23 cellular contexts compared by ENCODE assay signal in genomic region chr13:84430015-84430414, GRCh38.
DNase-seq lines count a peak whose midpoint lies in the region; ATAC-seq and TF ChIP-seq lines count a peak whose summit lies in the region.
"Had no signal": no experiment of that assay in that cellular context is flagged by ENCODE, and none has a peak within 500 bp of the region (broad histone marks: within the 10 kb centered on the region; RNA-seq: fewer than 3 reads in every experiment).

No MANE protein-coding gene starts in this region.

- no peaks in the 10 kb centered on the region for H4K20me1 ChIP-seq in GM23248 (ENCODE audit: insufficient read depth)
- no peaks in the 10 kb centered on the region for H4K20me1 ChIP-seq in SK-N-SH (ENCODE audit: insufficient read depth)

- H3K36me3 ChIP-seq in GM23248 (ENCODE audit: low read depth) (no peaks in the 10 kb centered on the region), SK-N-SH (replicated peaks in 1 of 2; ENCODE audit: control insufficient read depth in 1 of 2, insufficient read depth in 2 of 2, low read length in 1 of 2) (no peaks in the 10 kb centered on the region), tibial nerve (no peaks in the 10 kb centered on the region)
- H3K36me3 ChIP-seq in CD8-positive, alpha-beta T cell (ENCODE audit: insufficient read depth, low read length), result no peaks in the 10 kb centered on the region
- H3K36me3 ChIP-seq: upper lobe of right lung had no signal

- H3K27me3 ChIP-seq in GM23248 (replicated peaks; ENCODE audit: insufficient read depth) (no peaks in the 10 kb centered on the region), SK-N-SH (ENCODE audit: insufficient read depth) (no peaks in the 10 kb centered on the region), tibial nerve (no peaks in the 10 kb centered on the region)
- H3K27me3 ChIP-seq in CD8-positive, alpha-beta T cell (ENCODE audit: insufficient read depth, low read length), result no peaks in the 10 kb centered on the region
- H3K27me3 ChIP-seq: upper lobe of right lung had no signal

- TF ChIP-seq RAD21 in SK-N-SH (IDR thresholded peaks at IDR 0.05; ENCODE audit: low read length), result no peak

- in situ Hi-C loops in GM23248 (cut with MboI), result no loop called here

- H3K9me3 Mint-ChIP-seq in osteocyte (ENCODE audit: unreplicated experiment), result peaks cover 4% of the 10 kb centered on the region
- no peaks in the 10 kb centered on the region for H3K9me3 Mint-ChIP-seq in CD8-positive, alpha-beta T cell
- H3K9me3 Mint-ChIP-seq: T-helper 1 cell treated with Interleukin-12 subunit alpha and Interleukin-12 subunit beta and Interleukin-4 antibody, amounts not matched to agents 30 μg/mL and 1 μg/mL, for 36 hours had no signal

- TF ChIP-seq POLR2A in tibial nerve (IDR thresholded peaks at IDR 0.05), result no peak

- ATAC-seq in CD8-positive, alpha-beta T cell, result no peak
- ATAC-seq in GM21825 (IDR thresholded peaks at IDR 0.05; ENCODE audit: unreplicated experiment) (no peak), HG02981 (IDR thresholded peaks at IDR 0.05; ENCODE audit: unreplicated experiment) (no peak)
- ATAC-seq: HepG2, left cardiac atrium, upper lobe of right lung had no signal

- peak overlapping the region; percentile 35 for H3K4me3 Mint-ChIP-seq in osteocyte (ENCODE audit: unreplicated experiment)
- no peak overlapping the region for H3K4me3 Mint-ChIP-seq in CD8-positive, alpha-beta T cell
- H3K4me3 Mint-ChIP-seq: central memory CD8-positive, alpha-beta T cell; T-helper 1 cell treated with Interleukin-12 subunit alpha and Interleukin-12 subunit beta and Interleukin-4 antibody, amounts not matched to agents 30 μg/mL and 1 μg/mL, for 36 hours had no signal

- H2AFZ ChIP-seq in GM23248 (no peak overlapping the region), SK-N-SH (ENCODE audit: low read depth) (0 out of 2 replicates have a peak overlapping the region, but pooled peaks have one; percentile 5)

- H3K9me2 ChIP-seq in GM23248 (ENCODE audit: insufficient read depth) (no peaks in the 10 kb centered on the region), SK-N-SH (no peaks in the 10 kb centered on the region)

- peaks cover 35% of the 10 kb centered on the region for H3K4me1 Mint-ChIP-seq in osteocyte (ENCODE audit: unreplicated experiment)
- no peaks in the 10 kb centered on the region for H3K4me1 Mint-ChIP-seq in CD8-positive, alpha-beta T cell (ENCODE audit: low read depth)
- H3K4me1 Mint-ChIP-seq: central memory CD8-positive, alpha-beta T cell had no signal

- peak; percentile 28 for DNase-seq in GM23248
- DNase-seq in SK-N-SH, result no peak
- DNase-seq in dedifferentiated amniotic fluid mesenchymal stem cell (ENCODE audit: extremely low spot score), result peak; percentile 76
- DNase-seq in osteocyte (ENCODE audit: extremely low spot score, unreplicated experiment), result no peak
- no peak for DNase-seq in CD8-positive, alpha-beta T cell
- DNase-seq in tibial nerve (ENCODE audit: low spot score in 2 of 2), result no peak
- DNase-seq: activated CD4-positive, alpha-beta T cell treated with anti-CD3 and anti-CD28 coated beads, Interleukin-2, amount 50 U/mL, for 1 hour; activated CD8-positive, alpha-beta memory T cell treated with anti-CD3 and anti-CD28 coated beads, Interleukin-2, amount 50 U/mL, for 48 hours; activated effector memory CD4-positive, alpha-beta T cell treated with anti-CD3 and anti-CD28 coated beads, Interleukin-2, amount 50 U/mL, for 16 hours; effector CD8-positive, alpha-beta T cell; left cardiac atrium; midbrain; NCI-H1694 treated with DMSO at 0.1 percent for 48 hours; OCI-M1; SIG-M5; stimulated activated CD4-positive, alpha-beta T cell treated with anti-CD3 and anti-CD28 coated beads, Interleukin-12 subunit alpha, Interleukin-12 subunit beta, amount 100 ng/mL, for 4 hours; upper lobe of right lung had no signal

- TF ChIP-seq CTCF in SK-N-SH (IDR thresholded peaks at IDR 0.05) (no peak), osteocyte (IDR thresholded peaks at IDR 0.05) (no peak), tibial nerve (IDR thresholded peaks at IDR 0.05) (no peak)
- no peak for TF ChIP-seq CTCF in CD8-positive, alpha-beta T cell (IDR thresholded peaks at IDR 0.05)

- no peaks in the 10 kb centered on the region for H3K9me3 ChIP-seq in GM23248 (ENCODE audit: low read depth)
- H3K9me3 ChIP-seq in SK-N-SH, result no peaks in the 10 kb centered on the region
- no peaks in the 10 kb centered on the region for H3K9me3 ChIP-seq in CD8-positive, alpha-beta T cell (ENCODE audit: low read length)
- no peaks in the 10 kb centered on the region for H3K9me3 ChIP-seq in tibial nerve
- H3K9me3 ChIP-seq: upper lobe of right lung had no signal

- H3K79me2 ChIP-seq in GM23248 (ENCODE audit: insufficient read depth) (no peaks in the 10 kb centered on the region), SK-N-SH (ENCODE audit: insufficient read depth) (no peaks in the 10 kb centered on the region)

- no peaks in the 10 kb centered on the region for H3K27me3 Mint-ChIP-seq in osteocyte (ENCODE audit: unreplicated experiment)
- no peaks in the 10 kb centered on the region for H3K27me3 Mint-ChIP-seq in CD8-positive, alpha-beta T cell (ENCODE audit: low read depth)
- H3K27me3 Mint-ChIP-seq: central memory CD8-positive, alpha-beta T cell had no signal

- WGBS in GM23248 (ENCODE audit: low coverage in 1 of 2, low lambda C conversion rate in 2 of 2, missing lambda C conversion rate in 2 of 2), 2 experiments, result 2 to 3% methylated on average over 2 of the region's 2 CpGs
- WGBS in SK-N-SH (ENCODE audit: low lambda C conversion rate), result 0% methylated on average over 2 of the region's 2 CpGs
- WGBS in tibial nerve, 2 donors, result 55 to 59% methylated on average over 2 of the region's 2 CpGs

- H3K4me3 ChIP-seq in GM23248 (no peak overlapping the region), SK-N-SH (ENCODE audit: low read depth in 2 of 2, low read length in 1 of 2) (no peak overlapping the region; a peak in 1 of 4 replicates), tibial nerve (no peak overlapping the region)
- H3K4me3 ChIP-seq in CD8-positive, alpha-beta T cell (ENCODE audit: low read depth, low read length), result no peak overlapping the region
- H3K4me3 ChIP-seq: upper lobe of right lung had no signal

- peaks cover 3% of the 10 kb centered on the region for H3K36me3 Mint-ChIP-seq in osteocyte (ENCODE audit: unreplicated experiment)
- H3K36me3 Mint-ChIP-seq in CD8-positive, alpha-beta T cell, result no peaks in the 10 kb centered on the region

- H3K9ac ChIP-seq in GM23248 (no peak overlapping the region), SK-N-SH (peak overlapping the region; percentile 25; the same call in 1 of the 2 replicates)

- CTCF ChIA-PET in SK-N-SH (lab: Yijun Ruan, JAX), result no interaction called here
- CTCF ChIA-PET in CD8-positive, alpha-beta T cell (lab: Charles Lee), result no interaction called here

- intact Hi-C loops in CD8-positive, alpha-beta T cell (cut with DNase I, micrococcal nuclease), result no loop called here

- H3F3A ChIP-seq in GM23248 (ENCODE audit: insufficient read depth) (no peaks in the 10 kb centered on the region), SK-N-SH (replicated peaks; ENCODE audit: insufficient read depth) (peaks cover 40% of the 10 kb centered on the region)

- H3K4me1 ChIP-seq in GM23248 (ENCODE audit: insufficient read depth) (peaks cover 15% of the 10 kb centered on the region), SK-N-SH (ENCODE audit: control insufficient read depth in 1 of 2, insufficient read depth in 2 of 2, low read depth in 1 of 2, low read length in 1 of 2) (peaks cover 0 to 23% of the 10 kb centered on the region in 2 experiments; a peak in 3 of 4 replicates), tibial nerve (no peaks in the 10 kb centered on the region)
- no peaks in the 10 kb centered on the region for H3K4me1 ChIP-seq in CD8-positive, alpha-beta T cell (ENCODE audit: insufficient read depth, low read length)
- H3K4me1 ChIP-seq: upper lobe of right lung had no signal

- POLR2A ChIA-PET in SK-N-SH (lab: Yijun Ruan, JAX), result no interaction called here
- POLR2A ChIA-PET in CD8-positive, alpha-beta T cell (lab: Charles Lee), result no interaction called here

- TF ChIP-seq EP300 in SK-N-SH (IDR thresholded peaks at IDR 0.05; ENCODE audit: borderline replicate concordance in 1 of 2, low read depth in 1 of 2, low read length in 1 of 2) (peak in 1 of 2 experiments; percentile 83; a peak in 2 of 4 replicates), tibial nerve (IDR thresholded peaks at IDR 0.05) (no peak)

- H3K27ac Mint-ChIP-seq in osteocyte (ENCODE audit: unreplicated experiment), result peak overlapping the region; percentile 80
- H3K27ac Mint-ChIP-seq in CD8-positive, alpha-beta T cell, result no peak overlapping the region
- H3K27ac Mint-ChIP-seq: T-helper 1 cell treated with Interleukin-12 subunit alpha and Interleukin-12 subunit beta and Interleukin-4 antibody, amounts not matched to agents 30 μg/mL and 1 μg/mL, for 36 hours had no signal

- H3K4me2 ChIP-seq in GM23248 (ENCODE audit: unreplicated experiment), result peak overlapping the region; percentile 16
- H3K4me2 ChIP-seq in SK-N-SH, result peak overlapping the region; percentile 43; the same call in 1 of the 2 replicates

- H3K27ac ChIP-seq in GM23248 (peak overlapping the region; percentile 7), SK-N-SH (ENCODE audit: low read depth in 2 of 2, low read length in 1 of 2) (peak overlapping the region; percentile 69 to 85; a peak in 3 of 4 replicates), tibial nerve (no peak overlapping the region)
- H3K27ac ChIP-seq in CD8-positive, alpha-beta T cell (ENCODE audit: low read depth, low read length), result no peak overlapping the region
- H3K27ac ChIP-seq: upper lobe of right lung, VCaP had no signal

TF ChIP-seq in SK-N-SH, 30 proteins besides CTCF, POLR2A, EP300 and RAD21 (continues in another document):
- TF ChIP-seq NRF1 (IDR thresholded peaks at IDR 0.05; ENCODE audit: low read depth, low read length), result no peak
- peak; percentile 82 for TF ChIP-seq TEAD4 (IDR thresholded peaks at IDR 0.05; ENCODE audit: borderline replicate concordance, insufficient read depth)
- no peak for TF ChIP-seq SMC3 (IDR thresholded peaks at IDR 0.05; ENCODE audit: low read depth, low read length)
- TF ChIP-seq MAX (IDR thresholded peaks at IDR 0.05; ENCODE audit: low read depth), result 0 out of 2 replicates have a peak, but pooled peaks have one; percentile 4
- TF ChIP-seq NFIC (IDR thresholded peaks at IDR 0.05; ENCODE audit: borderline replicate concordance), result peak; percentile 50; the same call in 1 of the 2 replicates
- TF ChIP-seq MEF2A (IDR thresholded peaks at IDR 0.05; ENCODE audit: borderline replicate concordance, low read depth), result peak; percentile 94
- TF ChIP-seq TCF12 (IDR thresholded peaks at IDR 0.05), result peak; percentile 78
- TF ChIP-seq, protein P1, sequence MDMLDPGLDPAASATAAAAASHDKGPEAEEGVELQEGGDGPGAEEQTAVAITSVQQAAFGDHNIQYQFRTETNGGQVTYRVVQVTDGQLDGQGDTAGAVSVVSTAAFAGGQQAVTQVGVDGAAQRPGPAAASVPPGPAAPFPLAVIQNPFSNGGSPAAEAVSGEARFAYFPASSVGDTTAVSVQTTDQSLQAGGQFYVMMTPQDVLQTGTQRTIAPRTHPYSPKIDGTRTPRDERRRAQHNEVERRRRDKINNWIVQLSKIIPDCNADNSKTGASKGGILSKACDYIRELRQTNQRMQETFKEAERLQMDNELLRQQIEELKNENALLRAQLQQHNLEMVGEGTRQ (IDR thresholded peaks at IDR 0.05; ENCODE audit: borderline replicate concordance, low read depth, low read length), result no peak

Comparison
In these comparisons a context has a peak if more than half of its experiments do, and no peak if none do; other contexts are left out.
1. DNase-seq: peak in GM23248 (single experiment) and dedifferentiated amniotic fluid mesenchymal stem cell (single experiment); none in SK-N-SH (single experiment), osteocyte (single experiment), CD8-positive, alpha-beta T cell (0 of 7) and tibial nerve (0 of 2).
2. H3K27ac ChIP-seq: peak in GM23248 (single experiment) and SK-N-SH (2 of 2); none in CD8-positive, alpha-beta T cell (single experiment) and tibial nerve (0 of 4).